ENCODE assay signal across 9 cellular contexts in genomic region chr2:45168731-45169338, GRCh38.
DNase-seq lines count a peak whose midpoint lies in the region; ATAC-seq and TF ChIP-seq lines count a peak whose summit lies in the region.
"Had no signal": no experiment of that assay in that cellular context is flagged by ENCODE, and none has a peak within 500 bp of the region (broad histone marks: within the 10 kb centered on the region; RNA-seq: fewer than 3 reads in every experiment).

No MANE protein-coding gene starts in this region.

- no peaks in the 10 kb centered on the region for H3K79me1 ChIP-seq in mesendoderm (ENCODE audit: low read length)

- no peak overlapping the region for H2BK15ac ChIP-seq in mesendoderm (replicated peaks; ENCODE audit: low read depth)

- H3K4me3 ChIP-seq in choroid plexus epithelial cell (ENCODE audit: low read depth, low read length), result peak overlapping the region; percentile 64
- H3K4me3 ChIP-seq in mesendoderm (ENCODE audit: low read length), result no peak overlapping the region

- H4K8ac ChIP-seq in mesendoderm (ENCODE audit: low read depth, low read length), result no peak overlapping the region

- peak; percentile 23 for TF ChIP-seq CTCF in choroid plexus epithelial cell (conservative IDR thresholded peaks at IDR 0.05; ENCODE audit: low read depth, low read length)

- H3K23ac ChIP-seq in mesendoderm (ENCODE audit: low read length), result peak overlapping the region; percentile 10

- no peaks in the 10 kb centered on the region for H3K36me3 ChIP-seq in mesendoderm (ENCODE audit: control insufficient read depth, insufficient read depth, low read length)

- H4K5ac ChIP-seq in mesendoderm (ENCODE audit: low read length), result no peak overlapping the region

- no peak overlapping the region for H3K27ac ChIP-seq in mesendoderm (ENCODE audit: low read depth, low read length)
- H3K27ac ChIP-seq: C4-2B had no signal

- H3K18ac ChIP-seq in mesendoderm (ENCODE audit: low read length), result no peak overlapping the region

- WGBS in mesendoderm (ENCODE audit: extremely low coverage, insufficient coverage, low lambda C conversion rate), result no CpG with 5 or more reads among the region's 70 CpGs

- H2AK5ac ChIP-seq in mesendoderm (ENCODE audit: low read length), result no peak overlapping the region

- peak overlapping the region; percentile 69 for H3K4me2 ChIP-seq in mesendoderm (ENCODE audit: low read length)

- no peak overlapping the region for H3K4ac ChIP-seq in mesendoderm (ENCODE audit: low read depth, low read length)

- H2BK5ac ChIP-seq in mesendoderm (ENCODE audit: low read length), result no peak overlapping the region

- no peak for ATAC-seq in HG02885 (IDR thresholded peaks at IDR 0.05; ENCODE audit: poor library complexity, unreplicated experiment)

- H3K9ac ChIP-seq in mesendoderm (ENCODE audit: low read length), result no peak overlapping the region

- peak overlapping the region; percentile 68 for H3K56ac ChIP-seq in mesendoderm (ENCODE audit: low read length)

- H3K4me1 ChIP-seq in mesendoderm (ENCODE audit: control insufficient read depth, low read depth, low read length), result no peaks in the 10 kb centered on the region

- H3K79me2 ChIP-seq in mesendoderm (ENCODE audit: control insufficient read depth, insufficient read depth, low read length), result no peaks in the 10 kb centered on the region

- DNase-seq in DMS79 treated with DMSO at 0.1 percent for 48 hours (lab: John Stamatoyannopoulos, UW) (peak; percentile 38), DMS79 (lab: John Stamatoyannopoulos, UW) (no peak), NCI-H2227 treated with DMSO at 0.1 percent for 48 hours (lab: John Stamatoyannopoulos, UW) (peak; percentile 22), choroid plexus epithelial cell (ENCODE audit: low read depth) (no peak), mesendoderm (no peak), ureter (ENCODE audit: low spot score) (no peak)
- no peak for DNase-seq in stimulated activated CD4-positive, alpha-beta T cell treated with anti-CD3 and anti-CD28 coated beads, Interleukin-4, amount 100 ng/mL, for 4 hours

- no peak overlapping the region for H2BK120ac ChIP-seq in mesendoderm (ENCODE audit: low read depth, low read length)

- peaks cover 37% of the 10 kb centered on the region for H3K27me3 ChIP-seq in mesendoderm (ENCODE audit: insufficient read depth, low read length, poor library complexity)

Comparison
In these comparisons a context has a peak if more than half of its experiments do, and no peak if none do; other contexts are left out.
1. DNase-seq: peak in DMS79 treated with DMSO at 0.1 percent for 48 hours (single experiment) and NCI-H2227 treated with DMSO at 0.1 percent for 48 hours (single experiment); none in DMS79 (single experiment), choroid plexus epithelial cell (single experiment), mesendoderm (single experiment), stimulated activated CD4-positive, alpha-beta T cell treated with anti-CD3 and anti-CD28 coated beads, Interleukin-4, amount 100 ng/mL, for 4 hours (0 of 2) and ureter (single experiment).